Comparison of ENCODE assay signal across 8 cellular contexts in the genomic region with DNA sequence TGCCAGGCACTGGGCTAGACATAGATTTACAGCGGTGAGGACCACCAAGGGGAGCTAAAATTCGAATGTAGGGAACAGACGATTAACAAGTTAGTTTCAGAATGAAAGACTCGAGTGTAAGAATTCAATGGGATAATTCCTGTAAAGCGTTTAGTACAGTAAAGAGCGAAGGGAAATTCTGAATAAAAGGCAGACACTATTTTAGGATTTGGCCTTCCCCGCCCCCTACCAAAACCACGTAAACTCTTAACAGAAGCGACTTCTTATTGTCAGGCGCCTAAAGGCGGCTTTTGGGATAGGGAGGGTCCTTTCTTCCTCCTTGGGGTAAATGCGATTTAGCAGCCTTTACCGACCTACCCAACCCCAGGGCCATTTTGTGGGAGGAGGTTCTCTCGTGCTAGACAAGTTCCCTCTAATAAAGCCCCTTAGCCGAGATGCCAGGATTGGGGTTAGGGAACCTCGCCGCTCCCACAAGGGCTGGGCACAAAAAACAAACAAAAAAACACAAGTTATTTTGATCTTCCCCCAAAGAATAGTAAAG. TPM values are rescaled to one million over a fixed set of nuclear protein-coding genes. Genes with fewer than 3 reads are reported as not detected.
DNase-seq lines count a peak whose midpoint lies in the region; ATAC-seq and TF ChIP-seq lines count a peak whose summit lies in the region.

No MANE protein-coding gene starts in this region.

- DNase-seq in COLO668 (lab: John Stamatoyannopoulos, UW; ENCODE audit: unreplicated experiment) (peak; percentile 48), astrocyte of the hippocampus (ENCODE audit: low read depth, low spot score) (peak; percentile 5), kidney tubule cell (ENCODE audit: low spot score) (peak; percentile 6), testis (peak; percentile 43), H4 (ENCODE audit: low spot score) (no peak)
- DNase-seq in Jurkat, Clone E6-1 (ENCODE audit: low read depth, low spot score), result no peak
- no peak for DNase-seq in activated CD4-positive, alpha-beta T cell treated with anti-CD3 and anti-CD28 coated beads, Interleukin-2, amount 50 U/mL, for 4 hours

- H3K4me1 ChIP-seq in testis, result peaks cover 14% of the 10 kb centered on the region

- intact Hi-C loops in testis (cut with DNase I; ENCODE audit: low total_unique reads), result no loop called here

- no peaks in the 10 kb centered on the region for H3K9me3 ChIP-seq in testis

- H3K36me3 ChIP-seq in testis (ENCODE audit: low read depth, missing control alignments), result no peaks in the 10 kb centered on the region

- no peak for TF ChIP-seq CTCF in testis (IDR thresholded peaks at IDR 0.05)

- H3K27ac ChIP-seq in testis, result peak overlapping the region; percentile 96 to 98

- peak overlapping the region; percentile 76 for H3K4me3 ChIP-seq in Jurkat, Clone E6-1 (ENCODE audit: low read length)
- peak overlapping the region; percentile 89 to 98 for H3K4me3 ChIP-seq in testis

- no peak for TF ChIP-seq POLR2A in testis (IDR thresholded peaks at IDR 0.05)

- ATAC-seq in GM21526 (IDR thresholded peaks at IDR 0.05; ENCODE audit: low FRiP score, unreplicated experiment), result peak; percentile 5

- WGBS in testis, 2 donors, result 12 to 13% methylated on average over 17 of the region's 17 CpGs

- H3K27me3 ChIP-seq in testis, result no peaks in the 10 kb centered on the region

RNA-seq across cellular contexts. Expression of a gene that starts 0.5 kb away (rescaled TPM):
- 30.5 TPM for polyA plus RNA-seq in Jurkat, Clone E6-1 (2012; ENCODE audit: insufficient read depth, insufficient read length)
- total RNA-seq in testis, result 10 to 100 TPM; 55.6 to 62.6 TPM
- polyA plus RNA-seq in testis (ENCODE audit: insufficient read depth, low read depth, low replicate concordance), result 43.4 TPM
- 14.5 and 15.9 TPM in 2 replicates for total RNA-seq in H4 (2014; rRNA removed; shearing (Covaris generic))

RNA-seq across cellular contexts. Expression of a gene that starts 12.3 kb away (rescaled TPM):
- polyA plus RNA-seq in Jurkat, Clone E6-1 (2012; ENCODE audit: insufficient read depth, insufficient read length), result 1.5 TPM
- 10 to 100 TPM in 1 of 2 donors, 1 to 10 TPM in 1; 9.4 to 22.0 TPM for total RNA-seq in testis
- 32.9 TPM for polyA plus RNA-seq in testis (ENCODE audit: insufficient read depth, low read depth, low replicate concordance)
- not detected in 2 replicates for total RNA-seq in H4 (2014; rRNA removed; shearing (Covaris generic))

Comparison
In these comparisons a context has a peak if more than half of its experiments do, and no peak if none do; other contexts are left out.
1. DNase-seq: peak in COLO668 (single experiment), astrocyte of the hippocampus (single experiment), kidney tubule cell (single experiment) and testis (single experiment); none in Jurkat, Clone E6-1 (single experiment), H4 (single experiment) and activated CD4-positive, alpha-beta T cell treated with anti-CD3 and anti-CD28 coated beads, Interleukin-2, amount 50 U/mL, for 4 hours (0 of 2).
2. RNA of a gene that starts 12.3 kb away (total RNA-seq): 9.4 to 22.0 TPM in testis; not detected in H4; every median in the first group is over 10 times any median in the second.